23 cellular contexts compared by ENCODE assay signal in the genomic region with DNA sequence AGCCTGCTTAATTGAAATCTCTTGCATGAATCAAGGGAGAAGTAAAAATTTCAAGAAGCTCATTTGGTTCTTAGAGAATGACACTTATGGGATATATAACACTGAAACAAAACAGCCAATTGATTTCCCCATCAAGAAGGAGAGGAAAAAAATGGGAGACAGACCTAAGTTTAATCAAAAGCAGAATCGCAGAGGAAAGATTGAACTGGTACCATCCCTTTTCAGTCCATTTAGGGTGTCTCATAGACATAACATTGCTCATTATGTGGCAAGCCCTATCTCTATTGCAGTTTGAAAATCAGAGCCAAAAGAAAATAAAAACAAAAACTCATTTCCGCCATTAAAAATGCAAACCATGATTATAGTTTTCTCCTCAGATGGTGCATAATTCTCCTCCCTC.
"Had no signal": no experiment of that assay in that cellular context is flagged by ENCODE, and none has a peak within 500 bp of the region (broad histone marks: within the 10 kb centered on the region; RNA-seq: fewer than 3 reads in every experiment).

No MANE protein-coding gene starts in this region.

- H3K4me2 ChIP-seq: SK-N-SH had no signal

- H3K4me3 ChIP-seq: MG63 had no signal

- H3K36me3 ChIP-seq: MG63 had no signal

- H3K27me3 ChIP-seq: MG63 had no signal

- H3K9me3 ChIP-seq: MG63, SK-N-SH had no signal

- DNase-seq: Karpas-422, KG1, MG63, NCI-H1092, NCI-H1105 treated with DMSO at 0.1 percent for 48 hours, NCI-H1417 treated with DMSO at 0.1 percent for 48 hours, NCI-H146, NCI-H1694 treated with DMSO at 0.1 percent for 48 hours, NCI-H1930, NCI-H2081, NCI-H2107, NCI-H2171, NCI-H226, NCI-H446, NCI-H510A, NCI-H524 treated with DMSO at 0.1 percent for 48 hours, NCI-H69, NCI-H774, Right ventricle myocardium superior, RPMI8226, SIG-M5, SK-N-SH had no signal

- ATAC-seq: HepG2 had no signal
